16 cellular contexts compared by ENCODE assay signal in the genomic region with DNA sequence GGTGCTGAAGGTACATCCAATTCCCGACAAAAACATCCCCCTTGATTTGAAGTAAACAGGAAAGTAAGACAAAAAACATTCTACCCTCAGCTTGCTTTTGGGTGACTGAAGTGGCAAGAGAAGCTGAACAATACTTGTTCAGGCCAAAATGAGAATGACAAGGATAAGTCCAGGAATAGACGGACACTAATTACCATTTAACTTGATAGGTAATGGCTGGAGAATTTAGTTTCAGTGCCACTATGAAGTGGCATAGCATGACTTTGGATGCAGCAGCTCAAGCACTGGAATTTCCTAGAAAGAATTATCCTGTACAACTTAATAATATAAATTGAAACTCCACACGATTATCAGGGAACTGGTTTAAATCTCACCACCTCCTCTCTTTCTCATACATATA.
"Had no signal": no experiment of that assay in that cellular context is flagged by ENCODE, and none has a peak within 500 bp of the region (broad histone marks: within the 10 kb centered on the region; RNA-seq: fewer than 3 reads in every experiment).

No MANE protein-coding gene starts in this region.

- H3K27ac ChIP-seq: left lung, neutrophil, thyroid gland had no signal

- H3K36me3 Mint-ChIP-seq: activated naive CD4-positive, alpha-beta T cell treated with anti-CD3 and anti-CD28 coated beads, Interleukin-2, amount 50 U/mL, for 24 hours; memory B cell; naive thymus-derived CD4-positive, alpha-beta T cell had no signal

- H3K4me3 Mint-ChIP-seq: activated naive CD4-positive, alpha-beta T cell treated with anti-CD3 and anti-CD28 coated beads, Interleukin-2, amount 50 U/mL, for 24 hours; activated T-cell treated with anti-CD3 and anti-CD28 coated beads, Interleukin-2, amount 50 U/mL, for 4 hours; memory B cell; naive thymus-derived CD4-positive, alpha-beta T cell; T-helper 1 cell treated with Interleukin-12 subunit alpha and Interleukin-12 subunit beta and Interleukin-4 antibody, amounts not matched to agents 30 μg/mL and 1 μg/mL, for 36 hours had no signal

- DNase-seq: activated CD4-positive, alpha-beta T cell treated with anti-CD3 and anti-CD28 coated beads, Interleukin-2, amount 50 U/mL, for 1 hour; activated CD4-positive, CD25-positive, alpha-beta regulatory T cell treated with anti-CD3 and anti-CD28 coated beads, Interleukin-2, amount 50 U/mL, for 72 hours; activated CD8-positive, alpha-beta memory T cell treated with anti-CD3 and anti-CD28 coated beads, Interleukin-2, amount 50 U/mL, for 4 hours; activated T-cell treated with anti-CD3 and anti-CD28 coated beads, Interleukin-2, amount 50 U/mL, for 4 hours; effector memory CD4-positive, alpha-beta T cell; hypothalamus; islet precursor cell; left lung; stimulated activated CD4-positive, alpha-beta T cell treated with anti-CD3 and anti-CD28 coated beads, Interleukin-2, amount 100 ng/mL, for 24 hours; stimulated activated naive CD4-positive, alpha-beta T cell treated with Interleukin-2 at 50 U/mL for 16 hours; thyroid gland had no signal

- H3K27ac Mint-ChIP-seq: activated naive CD4-positive, alpha-beta T cell treated with anti-CD3 and anti-CD28 coated beads, Interleukin-2, amount 50 U/mL, for 24 hours; memory B cell; naive thymus-derived CD4-positive, alpha-beta T cell; T-helper 1 cell treated with Interleukin-12 subunit alpha and Interleukin-12 subunit beta and Interleukin-4 antibody, amounts not matched to agents 30 μg/mL and 1 μg/mL, for 36 hours had no signal

- H3K36me3 ChIP-seq: left lung, neutrophil, thyroid gland had no signal

- H3K4me3 ChIP-seq: left lung, thyroid gland had no signal

- H3K9me3 ChIP-seq: left lung, neutrophil, thyroid gland had no signal

- H3K9me3 Mint-ChIP-seq: activated naive CD4-positive, alpha-beta T cell treated with anti-CD3 and anti-CD28 coated beads, Interleukin-2, amount 50 U/mL, for 24 hours; activated T-cell treated with anti-CD3 and anti-CD28 coated beads, Interleukin-2, amount 50 U/mL, for 4 hours; memory B cell; naive thymus-derived CD4-positive, alpha-beta T cell; T-helper 1 cell treated with Interleukin-12 subunit alpha and Interleukin-12 subunit beta and Interleukin-4 antibody, amounts not matched to agents 30 μg/mL and 1 μg/mL, for 36 hours had no signal

- ATAC-seq: activated T-cell treated with anti-CD3 and anti-CD28 coated beads, Interleukin-2, amount 50 U/mL, for 4 hours had no signal

- H3K4me1 ChIP-seq: left lung had no signal

- H3K27me3 ChIP-seq: left lung, thyroid gland had no signal

- H3K4me1 Mint-ChIP-seq: memory B cell had no signal
